Comparison of ENCODE assay signal across 12 cellular contexts in genomic region chr5:137649228-137649890, GRCh38.
DNase-seq lines count a peak whose midpoint lies in the region; ATAC-seq and TF ChIP-seq lines count a peak whose summit lies in the region.
"Had no signal": no experiment of that assay in that cellular context is flagged by ENCODE, and none has a peak within 500 bp of the region (broad histone marks: within the 10 kb centered on the region; RNA-seq: fewer than 3 reads in every experiment).

No MANE protein-coding gene starts in this region.

- peaks cover 12% of the 10 kb centered on the region for H3K9me3 ChIP-seq in adipocyte (ENCODE audit: control insufficient read depth, low read length)
- no peaks in the 10 kb centered on the region for H3K9me3 ChIP-seq in cardiac muscle cell (ENCODE audit: low read depth)

- H3K36me3 ChIP-seq in adipocyte (ENCODE audit: control insufficient read depth, insufficient read depth, low read length, severe bottlenecking) (no peaks in the 10 kb centered on the region), cardiac muscle cell (no peaks in the 10 kb centered on the region), GM23338 (ENCODE audit: insufficient read depth) (no peaks in the 10 kb centered on the region; the same call in 1 of the 2 replicates)

- DNase-seq in NCI-H1436 (lab: John Stamatoyannopoulos, UW) (peak; percentile 19), NCI-H1436 treated with DMSO at 0.1 percent for 48 hours (lab: John Stamatoyannopoulos, UW) (no peak), adipocyte (ENCODE audit: low read depth) (peak; percentile 65), cardiac muscle cell (ENCODE audit: low read depth in 1 of 2, low spot score in 1 of 2) (peak; percentile 52 to 81), superior temporal gyrus (ENCODE audit: extremely low spot score) (peak; percentile 66), GM23338 (ENCODE audit: low spot score) (no peak), NCI-H146 treated with DMSO at 0.1 percent for 48 hours (lab: John Stamatoyannopoulos, UW; ENCODE audit: unreplicated experiment) (no peak)
- DNase-seq: activated CD4-positive, alpha-beta T cell treated with anti-CD3 and anti-CD28 coated beads, Interleukin-2, amount 10 ng/mL, durations not matched to agents 7 days and 5 days; NCI-H1048 had no signal

- H3K4me3 Mint-ChIP-seq in GM23338: no peak overlapping the region
- H3K4me3 Mint-ChIP-seq: activated CD4-positive, alpha-beta T cell treated with anti-CD3 and anti-CD28 coated beads, Interleukin-2, amount 10 ng/mL, durations not matched to agents 7 days and 5 days had no signal

- no peak overlapping the region for H3K27ac Mint-ChIP-seq in GM23338
- H3K27ac Mint-ChIP-seq: activated naive CD4-positive, alpha-beta T cell treated with anti-CD3 and anti-CD28 coated beads, Interleukin-2, amount 50 U/mL, for 72 hours had no signal

- peaks cover 14% of the 10 kb centered on the region; the same call in 2 of the 3 replicates for H3K36me3 Mint-ChIP-seq in GM23338 (ENCODE audit: low read depth)

- H3K27me3 ChIP-seq in adipocyte (replicated peaks; ENCODE audit: control insufficient read depth, insufficient read depth, low read length) (no peaks in the 10 kb centered on the region), cardiac muscle cell (no peaks in the 10 kb centered on the region), GM23338 (ENCODE audit: insufficient read depth) (no peaks in the 10 kb centered on the region)

- peaks cover 2% of the 10 kb centered on the region for H3K27me3 Mint-ChIP-seq in GM23338 (ENCODE audit: insufficient read depth, low read depth, poor library complexity)
- H3K27me3 Mint-ChIP-seq: activated CD4-positive, alpha-beta T cell treated with anti-CD3 and anti-CD28 coated beads, Interleukin-2, amount 10 ng/mL, durations not matched to agents 7 days and 5 days had no signal

- no peak overlapping the region for H3K4me2 ChIP-seq in GM23338
- H3K4me2 ChIP-seq: A549 had no signal

- ATAC-seq in GM21515 (IDR thresholded peaks at IDR 0.05; ENCODE audit: unreplicated experiment): no peak
- no peak for ATAC-seq in GM23338
- ATAC-seq: A549; activated naive CD4-positive, alpha-beta T cell treated with anti-CD3 and anti-CD28 coated beads, Interleukin-2, amount 50 U/mL, for 72 hours had no signal

- H3K9me2 ChIP-seq in GM23338 (ENCODE audit: insufficient read depth): no peaks in the 10 kb centered on the region

- no peaks in the 10 kb centered on the region for H3K9me3 Mint-ChIP-seq in GM23338
- H3K9me3 Mint-ChIP-seq: activated CD4-positive, alpha-beta T cell treated with anti-CD3 and anti-CD28 coated beads, Interleukin-2, amount 10 ng/mL, durations not matched to agents 7 days and 5 days; activated naive CD4-positive, alpha-beta T cell treated with anti-CD3 and anti-CD28 coated beads, Interleukin-2, amount 50 U/mL, for 72 hours had no signal

- no peaks in the 10 kb centered on the region for H3K79me2 ChIP-seq in GM23338 (replicated peaks; ENCODE audit: insufficient read depth)

- TF ChIP-seq CTCF in cardiac muscle cell (IDR thresholded peaks at IDR 0.05; ENCODE audit: low read depth, low read length): no peak
- no peak for TF ChIP-seq CTCF in GM23338 (conservative IDR thresholded peaks at IDR 0.05; ENCODE audit: low read depth in 2 of 2)

- no peak overlapping the region for H3K9ac ChIP-seq in adipocyte (ENCODE audit: low read length)

- no peak overlapping the region for H3K27ac ChIP-seq in cardiac muscle cell
- no peak overlapping the region for H3K27ac ChIP-seq in GM23338 (ENCODE audit: low read depth)
- H3K27ac ChIP-seq: A549 had no signal

- no peaks in the 10 kb centered on the region for H3F3A ChIP-seq in GM23338 (replicated peaks; ENCODE audit: low read depth)

- no peaks in the 10 kb centered on the region for H4K20me1 ChIP-seq in GM23338 (replicated peaks; ENCODE audit: insufficient read depth)

- no peaks in the 10 kb centered on the region for H3K4me1 Mint-ChIP-seq in GM23338
- H3K4me1 Mint-ChIP-seq: activated CD4-positive, alpha-beta T cell treated with anti-CD3 and anti-CD28 coated beads, Interleukin-2, amount 10 ng/mL, durations not matched to agents 7 days and 5 days had no signal

- H2AFZ ChIP-seq in GM23338: no peak overlapping the region

- H3K4me1 ChIP-seq in adipocyte (ENCODE audit: control insufficient read depth, insufficient read depth, low read length) (peaks cover 10% of the 10 kb centered on the region), cardiac muscle cell (ENCODE audit: low read depth) (no peaks in the 10 kb centered on the region), GM23338 (ENCODE audit: insufficient read depth) (no peaks in the 10 kb centered on the region)
- H3K4me1 ChIP-seq: A549 had no signal

- H3K4me3 ChIP-seq in adipocyte (ENCODE audit: low read length) (no peak overlapping the region), cardiac muscle cell (no peak overlapping the region), GM23338 (no peak overlapping the region)
- H3K4me3 ChIP-seq: A549 had no signal

TF ChIP-seq in GM23338, 12 proteins besides CTCF, POLR2A, EP300 and RAD21:
- TF ChIP-seq EZH2phosphoT487 (IDR thresholded peaks at IDR 0.05; ENCODE audit: unreplicated experiment): no peak
- TF ChIP-seq, protein P1, sequence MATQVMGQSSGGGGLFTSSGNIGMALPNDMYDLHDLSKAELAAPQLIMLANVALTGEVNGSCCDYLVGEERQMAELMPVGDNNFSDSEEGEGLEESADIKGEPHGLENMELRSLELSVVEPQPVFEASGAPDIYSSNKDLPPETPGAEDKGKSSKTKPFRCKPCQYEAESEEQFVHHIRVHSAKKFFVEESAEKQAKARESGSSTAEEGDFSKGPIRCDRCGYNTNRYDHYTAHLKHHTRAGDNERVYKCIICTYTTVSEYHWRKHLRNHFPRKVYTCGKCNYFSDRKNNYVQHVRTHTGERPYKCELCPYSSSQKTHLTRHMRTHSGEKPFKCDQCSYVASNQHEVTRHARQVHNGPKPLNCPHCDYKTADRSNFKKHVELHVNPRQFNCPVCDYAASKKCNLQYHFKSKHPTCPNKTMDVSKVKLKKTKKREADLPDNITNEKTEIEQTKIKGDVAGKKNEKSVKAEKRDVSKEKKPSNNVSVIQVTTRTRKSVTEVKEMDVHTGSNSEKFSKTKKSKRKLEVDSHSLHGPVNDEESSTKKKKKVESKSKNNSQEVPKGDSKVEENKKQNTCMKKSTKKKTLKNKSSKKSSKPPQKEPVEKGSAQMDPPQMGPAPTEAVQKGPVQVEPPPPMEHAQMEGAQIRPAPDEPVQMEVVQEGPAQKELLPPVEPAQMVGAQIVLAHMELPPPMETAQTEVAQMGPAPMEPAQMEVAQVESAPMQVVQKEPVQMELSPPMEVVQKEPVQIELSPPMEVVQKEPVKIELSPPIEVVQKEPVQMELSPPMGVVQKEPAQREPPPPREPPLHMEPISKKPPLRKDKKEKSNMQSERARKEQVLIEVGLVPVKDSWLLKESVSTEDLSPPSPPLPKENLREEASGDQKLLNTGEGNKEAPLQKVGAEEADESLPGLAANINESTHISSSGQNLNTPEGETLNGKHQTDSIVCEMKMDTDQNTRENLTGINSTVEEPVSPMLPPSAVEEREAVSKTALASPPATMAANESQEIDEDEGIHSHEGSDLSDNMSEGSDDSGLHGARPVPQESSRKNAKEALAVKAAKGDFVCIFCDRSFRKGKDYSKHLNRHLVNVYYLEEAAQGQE (IDR thresholded peaks at IDR 0.05; ENCODE audit: unreplicated experiment): no peak
- no peak for TF ChIP-seq JUNB (IDR thresholded peaks at IDR 0.05; ENCODE audit: unreplicated experiment)
- no peak for TF ChIP-seq ZNF114 (CRISPR knock-in tag; IDR thresholded peaks at IDR 0.05)
- no peak for TF ChIP-seq ETS1 (IDR thresholded peaks at IDR 0.05)
- TF ChIP-seq ZNF331 (CRISPR knock-in tag; IDR thresholded peaks at IDR 0.05; ENCODE audit: low read depth): no peak

Comparison
In these comparisons a context has a peak if more than half of its experiments do, and no peak if none do; other contexts are left out.
1. DNase-seq: peak in NCI-H1436 (single experiment), adipocyte (single experiment), cardiac muscle cell (2 of 2) and superior temporal gyrus (single experiment); none in NCI-H1436 treated with DMSO at 0.1 percent for 48 hours (single experiment), GM23338 (single experiment) and NCI-H146 treated with DMSO at 0.1 percent for 48 hours (single experiment).